ENCODE assay signal across 17 cellular contexts in the genomic region with DNA sequence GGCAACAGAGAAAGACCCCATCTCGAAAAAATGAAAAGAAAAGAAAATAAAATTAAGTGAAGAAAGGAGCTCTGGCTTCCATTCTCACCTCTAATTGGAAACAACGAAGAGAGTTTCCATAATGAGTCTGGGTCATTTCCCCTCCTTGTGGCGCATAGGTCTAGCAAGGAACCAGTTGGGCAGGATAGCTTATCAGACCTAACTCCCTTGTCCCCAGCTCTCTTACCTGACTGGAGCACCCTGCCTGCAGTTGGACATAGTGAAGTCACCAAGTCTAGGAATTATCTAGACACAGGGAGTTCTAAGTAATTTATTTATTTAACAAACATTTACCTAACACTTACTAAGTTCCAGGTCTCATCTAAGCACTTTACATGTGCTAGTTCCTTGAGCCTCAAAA.
DNase-seq lines count a peak whose midpoint lies in the region; ATAC-seq and TF ChIP-seq lines count a peak whose summit lies in the region.
"Had no signal": no experiment of that assay in that cellular context is flagged by ENCODE, and none has a peak within 500 bp of the region (broad histone marks: within the 10 kb centered on the region; RNA-seq: fewer than 3 reads in every experiment).

No MANE protein-coding gene starts in this region.

- ATAC-seq in PC-3 (no peak), upper lobe of right lung (peak; percentile 50), GM18870 (IDR thresholded peaks at IDR 0.05; ENCODE audit: unreplicated experiment) (no peak), GM19455 (IDR thresholded peaks at IDR 0.05; ENCODE audit: unreplicated experiment) (no peak)
- ATAC-seq: HepG2 had no signal

- H3K4me3 ChIP-seq in PC-3 (ENCODE audit: low read length) = no peak overlapping the region
- no peak overlapping the region for H3K4me3 ChIP-seq in trophoblast cell (ENCODE audit: low read depth, low read length)
- H3K4me3 ChIP-seq in upper lobe of right lung = no peak overlapping the region
- H3K4me3 ChIP-seq: BLaER1 treated with 17β-estradiol and CSF1 and Interleukin-3, amounts not matched to agents 10 nM and 100 nM had no signal

- POLR2A ChIA-PET in PC-3 (lab: Charles Lee; ENCODE audit: unreplicated experiment) = no interaction called here

- H3K23ac ChIP-seq in trophoblast cell (ENCODE audit: low read length) = no peak overlapping the region

- H3K79me2 ChIP-seq in PC-3 (ENCODE audit: low read length) (no peaks in the 10 kb centered on the region), trophoblast cell (ENCODE audit: control insufficient read depth, insufficient read depth, low read length, poor library complexity) (peaks cover 5% of the 10 kb centered on the region)

- no peaks in the 10 kb centered on the region for H4K20me1 ChIP-seq in PC-3 (ENCODE audit: low read length)
- H4K20me1 ChIP-seq: BLaER1 treated with 17β-estradiol and CSF1 and Interleukin-3, amounts not matched to agents 10 nM and 100 nM had no signal

- H3K27me3 ChIP-seq in PC-3 (ENCODE audit: low read length) (no peaks in the 10 kb centered on the region; the same call in 1 of the 2 replicates), trophoblast cell (ENCODE audit: insufficient read depth, low read length) (no peaks in the 10 kb centered on the region), upper lobe of right lung (no peaks in the 10 kb centered on the region)
- H3K27me3 ChIP-seq: BLaER1 treated with 17β-estradiol and CSF1 and Interleukin-3, amounts not matched to agents 10 nM and 100 nM had no signal

- H3K9ac ChIP-seq in PC-3 (ENCODE audit: low read length) = no peak overlapping the region
- H3K9ac ChIP-seq in trophoblast cell (ENCODE audit: low read length) = no peak overlapping the region
- H3K9ac ChIP-seq: BLaER1 treated with 17β-estradiol and CSF1 and Interleukin-3, amounts not matched to agents 10 nM and 100 nM had no signal

- H2BK12ac ChIP-seq in trophoblast cell (ENCODE audit: low read length) = no peak overlapping the region

- no peak overlapping the region for H3K18ac ChIP-seq in trophoblast cell (ENCODE audit: low read length)

- H3K27ac ChIP-seq in PC-3 (ENCODE audit: low read length) (peak overlapping the region; percentile 41), trophoblast cell (ENCODE audit: low read depth, low read length) (no peak overlapping the region), upper lobe of right lung (no peak overlapping the region)
- H3K27ac ChIP-seq: BLaER1 treated with 17β-estradiol and CSF1 and Interleukin-3, amounts not matched to agents 10 nM and 100 nM had no signal

- WGBS in trophoblast cell (ENCODE audit: extremely low coverage, insufficient coverage, insufficient read length) = no CpG with 5 or more reads among the region's 3 CpGs

- no peak overlapping the region for H3K14ac ChIP-seq in trophoblast cell (ENCODE audit: low read length)

- H2AFZ ChIP-seq in PC-3 (ENCODE audit: low read length) (no peak overlapping the region), trophoblast cell (ENCODE audit: insufficient read depth, low read length, poor library complexity) (no peak overlapping the region)

- H3K36me3 ChIP-seq in PC-3 (ENCODE audit: low read depth, low read length) (no peaks in the 10 kb centered on the region), trophoblast cell (ENCODE audit: control insufficient read depth in 1 of 2, insufficient read depth in 2 of 2, low read length in 2 of 2) (no peaks in the 10 kb centered on the region), upper lobe of right lung (no peaks in the 10 kb centered on the region)
- H3K36me3 ChIP-seq: BLaER1 treated with 17β-estradiol and CSF1 and Interleukin-3, amounts not matched to agents 10 nM and 100 nM had no signal

- no TSS peak for BruUV-seq in PC-3 (replicated peaks; lab: Mats Ljungman, UMichigan)

- H2BK5ac ChIP-seq in trophoblast cell (ENCODE audit: low read depth, low read length, poor library complexity) = no peak overlapping the region

- TF ChIP-seq CTCF in PC-3 (conservative IDR thresholded peaks at IDR 0.05; ENCODE audit: low read depth, low read length) (no peak), upper lobe of right lung (IDR thresholded peaks at IDR 0.05) (no peak)

- peak overlapping the region; percentile 9; the same call in 1 of the 2 replicates for H3K4me2 ChIP-seq in PC-3 (ENCODE audit: low read length)
- no peak overlapping the region for H3K4me2 ChIP-seq in trophoblast cell (ENCODE audit: low read length)
- H3K4me2 ChIP-seq: BLaER1 treated with 17β-estradiol and CSF1 and Interleukin-3, amounts not matched to agents 10 nM and 100 nM had no signal

- H3K4me1 ChIP-seq in PC-3 (ENCODE audit: insufficient read depth, low read length) = peaks cover 15% of the 10 kb centered on the region
- peaks cover 31 to 45% of the 10 kb centered on the region in 2 experiments for H3K4me1 ChIP-seq in trophoblast cell (ENCODE audit: control insufficient read depth in 1 of 2, insufficient read depth in 2 of 2, low read length in 2 of 2)
- H3K4me1 ChIP-seq in upper lobe of right lung = no peaks in the 10 kb centered on the region

- no peaks in the 10 kb centered on the region for H3K9me2 ChIP-seq in PC-3 (replicated peaks; ENCODE audit: low read length)

- peak; percentile 43 for DNase-seq in DMS53 (lab: John Stamatoyannopoulos, UW)
- DNase-seq in DMS53 treated with DMSO at 0.1 percent for 48 hours (lab: John Stamatoyannopoulos, UW; ENCODE audit: unreplicated experiment) = no peak
- no peak for DNase-seq in PC-3
- peak; percentile 69 to 73 for DNase-seq in trophoblast cell
- no peak for DNase-seq in upper lobe of right lung
- no peak for DNase-seq in NOMO-1 treated with dmso at 0.1 percent for 144 hours (lab: John Stamatoyannopoulos, UW; ENCODE audit: unreplicated experiment)
- DNase-seq: 8988T; ACHN; CD4-positive, alpha-beta T cell; DND-41; GF-D8; GOT3; H9 had no signal

- H3F3A ChIP-seq in PC-3 (ENCODE audit: low read length, unreplicated experiment) = no peaks in the 10 kb centered on the region

- H3K4ac ChIP-seq in trophoblast cell (ENCODE audit: low read depth, low read length) = no peak overlapping the region

- peaks cover 36% of the 10 kb centered on the region for H3K79me1 ChIP-seq in trophoblast cell (ENCODE audit: low read length)

- H4K8ac ChIP-seq in trophoblast cell (ENCODE audit: low read depth, low read length) = no peak overlapping the region

- no peak overlapping the region for H4K91ac ChIP-seq in trophoblast cell (ENCODE audit: low read depth, low read length)

- intact Hi-C loops in PC-3 (cut with micrococcal nuclease) (no loop called here), upper lobe of right lung (cut with DNase I) (no loop called here)

- CTCF ChIA-PET in PC-3 (lab: Charles Lee) = no interaction called here

- H3K9me3 ChIP-seq in PC-3 (ENCODE audit: low read length) = no peaks in the 10 kb centered on the region
- H3K9me3 ChIP-seq in trophoblast cell (ENCODE audit: insufficient read depth, low read depth, low read length) = no peaks in the 10 kb centered on the region
- no peaks in the 10 kb centered on the region for H3K9me3 ChIP-seq in upper lobe of right lung
- H3K9me3 ChIP-seq: BLaER1 treated with 17β-estradiol and CSF1 and Interleukin-3, amounts not matched to agents 10 nM and 100 nM had no signal

- H2AK5ac ChIP-seq in trophoblast cell (ENCODE audit: low read length) = no peak overlapping the region

- H4K12ac ChIP-seq in trophoblast cell (ENCODE audit: low read depth, low read length) = no peak overlapping the region

- H2BK120ac ChIP-seq in trophoblast cell (ENCODE audit: insufficient read depth, low read length, poor library complexity) = no peak overlapping the region

Comparison
In these comparisons a context has a peak if more than half of its experiments do, and no peak if none do; other contexts are left out.
1. DNase-seq: peak in DMS53 (single experiment) and trophoblast cell (2 of 2); none in DMS53 treated with DMSO at 0.1 percent for 48 hours (single experiment), PC-3 (single experiment), upper lobe of right lung (single experiment) and NOMO-1 treated with dmso at 0.1 percent for 144 hours (single experiment).